Comparison of ENCODE assay signal across 8 cellular contexts in genomic region chr3:156150434-156151066, GRCh38. TPM values are rescaled to one million over a fixed set of nuclear protein-coding genes. Genes with fewer than 3 reads are reported as not detected.
DNase-seq lines count a peak whose midpoint lies in the region; ATAC-seq and TF ChIP-seq lines count a peak whose summit lies in the region.

No MANE protein-coding gene starts in this region.

- TF ChIP-seq RAD21 in HCT116 (IDR thresholded peaks at IDR 0.05; ENCODE audit: low read depth): peak; percentile 95

- no peaks in the 10 kb centered on the region for H3K79me2 ChIP-seq in HCT116 (ENCODE audit: insufficient read depth, low read length)

- BruUV-seq in HCT116 (replicated peaks; lab: Mats Ljungman, UMichigan): no TSS peak

- peaks cover 6% of the 10 kb centered on the region for H3K4me1 Mint-ChIP-seq in activated T-cell treated with anti-CD3 and anti-CD28 coated beads, Interleukin-2, amount 50 U/mL, for 24 hours (ENCODE audit: low read depth)

- no peaks in the 10 kb centered on the region for H3K27me3 ChIP-seq in HCT116 (ENCODE audit: insufficient read depth, low read length)
- no peaks in the 10 kb centered on the region for H3K27me3 ChIP-seq in WERI-Rb-1 (ENCODE audit: insufficient read depth, low read depth, severe bottlenecking)
- no peaks in the 10 kb centered on the region for H3K27me3 ChIP-seq in vagina

- CTCF ChIA-PET in HCT116 (lab: Charles Lee): interaction anchor here (0.5 to 4.8 kb wide), 17 partner anchors 68 to 1054 kb away, joined by 3 to 62 read pairs (median 4); no protein-coding TSS in a partner anchor

- RAD21 ChIA-PET in HCT116 (lab: Charles Lee; ENCODE audit: low non-redundant PET in 1 of 2, low total read pairs in 2 of 2, uncharacterized antibody in 2 of 2, unreplicated experiment in 2 of 2): interaction anchor here (1.0 to 1.2 kb wide), 4 partner anchors 232 to 1051 kb away, joined by 3 to 5 read pairs (median 4); no protein-coding TSS in a partner anchor

- H3K27ac ChIP-seq in HCT116 (ENCODE audit: low read depth, low read length) (no peak overlapping the region), WERI-Rb-1 (no peak overlapping the region), vagina (peak overlapping the region; percentile 37)

- TF ChIP-seq POLR2A in HCT116 (IDR thresholded peaks at IDR 0.05; ENCODE audit: borderline replicate concordance, extremely low read depth, insufficient read depth, insufficient read length) (no peak), erythroblast (IDR thresholded peaks at IDR 0.05; ENCODE audit: low read length) (no peak), vagina (IDR thresholded peaks at IDR 0.05) (no peak)

- TF ChIP-seq CTCF in HCT116 (IDR thresholded peaks at IDR 0.05 in 2 of 3, conservative IDR thresholded peaks at IDR 0.05 in 1 of 3; ENCODE audit: borderline replicate concordance in 1 of 3, insufficient read depth in 1 of 3, low read depth in 2 of 3, low read length in 2 of 3): peak; percentile 81 to 93 (median 90); a peak in 5 of 6 replicates
- peak; percentile 68 for TF ChIP-seq CTCF in WERI-Rb-1 (IDR thresholded peaks at IDR 0.05; ENCODE audit: low read depth, low read length)
- TF ChIP-seq CTCF in vagina (IDR thresholded peaks at IDR 0.05): peak; percentile 69 to 85 (median 71)

- no peaks in the 10 kb centered on the region for H3K36me3 Mint-ChIP-seq in activated T-cell treated with anti-CD3 and anti-CD28 coated beads, Interleukin-2, amount 50 U/mL, for 24 hours (ENCODE audit: low read depth)

- no peak overlapping the region for H3K4me3 ChIP-seq in HCT116 (replicated peaks in 1 of 2; ENCODE audit: low read depth in 1 of 2, low read length in 2 of 2)
- no peak overlapping the region for H3K4me3 ChIP-seq in WERI-Rb-1 (ENCODE audit: low read depth, low read length)
- H3K4me3 ChIP-seq in vagina: no peak overlapping the region

- POLR2A ChIA-PET in HCT116 (lab: Charles Lee): no interaction called here

- H3K4me1 ChIP-seq in HCT116 (ENCODE audit: control insufficient read depth in 1 of 2, insufficient read depth in 2 of 2, low read length in 2 of 2) (peaks cover 0 to 3% of the 10 kb centered on the region in 2 experiments; a peak in 1 of 4 replicates), vagina (peaks cover 25% of the 10 kb centered on the region)

- H3K27ac Mint-ChIP-seq in activated T-cell treated with anti-CD3 and anti-CD28 coated beads, Interleukin-2, amount 50 U/mL, for 24 hours: no peak overlapping the region

- intact Hi-C loops in HCT116 (cut with micrococcal nuclease) (loop anchor here (1.0 to 5.0 kb wide), 10 partner anchors 140 to 1052 kb away; partner anchors contain the start of gene TIPARP), vagina (cut with DNase I) (loop anchor here (10.0 kb wide), 1 partner anchor 364 kb away; no protein-coding TSS in a partner anchor)

- no peak overlapping the region for H3K4me2 ChIP-seq in HCT116 (ENCODE audit: low read length)

- no peak overlapping the region for H3K4me3 Mint-ChIP-seq in activated T-cell treated with anti-CD3 and anti-CD28 coated beads, Interleukin-2, amount 50 U/mL, for 24 hours

- no peak overlapping the region for H3K9ac ChIP-seq in HCT116 (ENCODE audit: low read length)

- H4K20me1 ChIP-seq in HCT116 (ENCODE audit: insufficient read depth): no peaks in the 10 kb centered on the region

- H3K9me3 ChIP-seq in HCT116 (ENCODE audit: control insufficient read depth in 1 of 2, insufficient read depth in 1 of 2, low read depth in 1 of 2, low read length in 2 of 2): no peaks in the 10 kb centered on the region
- no peaks in the 10 kb centered on the region for H3K9me3 ChIP-seq in WERI-Rb-1 (ENCODE audit: severe bottlenecking)
- no peaks in the 10 kb centered on the region for H3K9me3 ChIP-seq in vagina

- no peaks in the 10 kb centered on the region for H3K9me2 ChIP-seq in HCT116 (ENCODE audit: insufficient read depth)

- peak; percentile 9 for DNase-seq in activated T-cell treated with anti-CD3 and anti-CD28 coated beads for 4 hours
- no peak for DNase-seq in activated T-cell treated with anti-CD3 and anti-CD28 coated beads, Interleukin-2, amount 50 U/mL, for 24 hours
- DNase-seq in HCT116 (ENCODE audit: low read depth, low spot score): peak; percentile 41
- DNase-seq in NCI-H2029 (lab: John Stamatoyannopoulos, UW): peak; percentile 39
- DNase-seq in WERI-Rb-1: peak; percentile 19
- peak; percentile 26 to 62 for DNase-seq in erythroblast (lab: John Stamatoyannopoulos, UW)
- peak; percentile 77 for DNase-seq in myocyte (ENCODE audit: low read depth)
- DNase-seq in vagina (ENCODE audit: extremely low spot score in 2 of 2): no peak

- H3K36me3 ChIP-seq in HCT116 (ENCODE audit: control insufficient read depth in 1 of 2, insufficient read depth in 2 of 2, low read length in 2 of 2): no peaks in the 10 kb centered on the region
- no peaks in the 10 kb centered on the region for H3K36me3 ChIP-seq in WERI-Rb-1
- no peaks in the 10 kb centered on the region for H3K36me3 ChIP-seq in vagina

- peaks cover 2% of the 10 kb centered on the region for H3K9me3 Mint-ChIP-seq in activated T-cell treated with anti-CD3 and anti-CD28 coated beads, Interleukin-2, amount 50 U/mL, for 24 hours

- H2AFZ ChIP-seq in HCT116 (ENCODE audit: low read depth, low read length, poor library complexity, severe bottlenecking): peak overlapping the region; percentile 20

- H3K27me3 Mint-ChIP-seq in activated T-cell treated with anti-CD3 and anti-CD28 coated beads, Interleukin-2, amount 50 U/mL, for 24 hours: peaks cover 4% of the 10 kb centered on the region

- peak; percentile 62 for ATAC-seq in HCT116

TF ChIP-seq in HCT116, 20 proteins besides CTCF, POLR2A, EP300 and RAD21:
- TF ChIP-seq FOSL1 (IDR thresholded peaks at IDR 0.05; ENCODE audit: low read depth) (no peak), ZBTB33 (IDR thresholded peaks at IDR 0.05; ENCODE audit: extremely low read depth, insufficient replicate concordance, low read length) (no peak), CBX3 (IDR thresholded peaks at IDR 0.05; ENCODE audit: low read depth) (no peak)

RNA-seq across cellular contexts. Expression of gene KCNAB1, which starts 30.2 kb away (rescaled TPM):
- total RNA-seq in HCT116 (2021; ENCODE audit: unreplicated experiment) (not detected), myocyte (0.16 and 0.40 TPM in 2 replicates), vagina (3.9 TPM)
- 0.10 and 0.35 TPM in 2 replicates for polyA plus RNA-seq in HCT116 (2012)
- 2.8 TPM for polyA plus RNA-seq in myocyte (2012)

Comparison
In these comparisons a context has a peak if more than half of its experiments do, and no peak if none do; other contexts are left out.
1. DNase-seq: peak in activated T-cell treated with anti-CD3 and anti-CD28 coated beads for 4 hours (single experiment), HCT116 (single experiment), NCI-H2029 (single experiment), WERI-Rb-1 (single experiment), erythroblast (2 of 2) and myocyte (single experiment); none in activated T-cell treated with anti-CD3 and anti-CD28 coated beads, Interleukin-2, amount 50 U/mL, for 24 hours (single experiment) and vagina (0 of 2).
2. Peak in every context shown above with its lines, with median percentiles within 50 percentile points of each other: CTCF ChIP-seq.